In genomic region chr20:33038243-33038642, GRCh38 we compare ENCODE assay signal across 21 cellular contexts. TPM values are rescaled to one million over a fixed set of nuclear protein-coding genes. Genes with fewer than 3 reads are reported as not detected.
DNase-seq lines count a peak whose midpoint lies in the region; ATAC-seq, FAIRE-seq and TF ChIP-seq lines count a peak whose summit lies in the region.
"Had no signal": no experiment of that assay in that cellular context is flagged by ENCODE, and none has a peak within 500 bp of the region (broad histone marks: within the 10 kb centered on the region; RNA-seq: fewer than 3 reads in every experiment).

No MANE protein-coding gene starts in this region.

- no peak for TF ChIP-seq POLR2A in H1 (IDR thresholded peaks at IDR 0.05; ENCODE audit: control extremely low read depth in 1 of 2, low read depth in 2 of 2, low read length in 2 of 2)

- no peak overlapping the region for H4K8ac ChIP-seq in H1 (ENCODE audit: extremely low read depth, insufficient read depth, low read length)

- no peak overlapping the region for H3K4me2 ChIP-seq in H1 (ENCODE audit: insufficient read depth in 1 of 2, low read depth in 2 of 2, low read length in 2 of 2)
- H3K4me2 ChIP-seq: A549 had no signal

- no peak overlapping the region for H3K23ac ChIP-seq in H1 (ENCODE audit: insufficient read length)

- no peak overlapping the region for H3K4me3 ChIP-seq in HEK293 (ENCODE audit: low read depth, low read length)
- H3K4me3 ChIP-seq in H1 (ENCODE audit: extremely low read depth in 1 of 4, insufficient read depth in 2 of 4, low read depth in 3 of 4, low read length in 4 of 4), result no peak overlapping the region
- H3K4me3 ChIP-seq: A549 had no signal

- H2AK5ac ChIP-seq in H1 (ENCODE audit: low read depth, low read length), result no peak overlapping the region

- H3K4me1 Mint-ChIP-seq in activated T-helper 1 cell treated with anti-CD3 and anti-CD28 coated beads, Interleukin-12 subunit alpha, Interleukin-12 subunit beta, Interleukin-2, Interleukin-4 antibody, amounts not matched to agents 30 ng/mL and 10 ng/mL and 1 ng/mL, durations not matched to agents 14 hours and 24 hours and 36 hours (ENCODE audit: low read depth), result no peaks in the 10 kb centered on the region
- H3K4me1 Mint-ChIP-seq: H9 had no signal

- ATAC-seq in GM21723 (IDR thresholded peaks at IDR 0.05; ENCODE audit: unreplicated experiment) (no peak), left colon (no peak)
- ATAC-seq: A549, HCT116 had no signal

- no peak overlapping the region for H4K5ac ChIP-seq in H1 (ENCODE audit: insufficient read length, low read depth, low read length)

- no peaks in the 10 kb centered on the region for H3K36me3 Mint-ChIP-seq in activated T-helper 1 cell treated with anti-CD3 and anti-CD28 coated beads, Interleukin-12 subunit alpha, Interleukin-12 subunit beta, Interleukin-2, Interleukin-4 antibody, amounts not matched to agents 30 ng/mL and 10 ng/mL and 1 ng/mL, durations not matched to agents 14 hours and 24 hours and 36 hours (ENCODE audit: low read depth)
- H3K36me3 Mint-ChIP-seq: CD4-positive, alpha-beta memory T cell had no signal

- H3K4ac ChIP-seq in H1 (replicated peaks; ENCODE audit: insufficient read length, low read depth, low read length), result no peak overlapping the region

- no peak overlapping the region for H2BK15ac ChIP-seq in H1 (ENCODE audit: low read length)

- TF ChIP-seq RAD21 in H1 (IDR thresholded peaks at IDR 0.05 in 1 of 2, conservative IDR thresholded peaks at IDR 0.05 in 1 of 2; ENCODE audit: low read depth in 2 of 2, low read length in 2 of 2), result no peak

- peak overlapping the region; percentile 34 for H3K56ac ChIP-seq in H1 (replicated peaks; ENCODE audit: insufficient read length, low read depth, low read length)

- H3K4me1 ChIP-seq in HEK293 (ENCODE audit: control insufficient read depth, insufficient read depth, low read length), result no peaks in the 10 kb centered on the region
- no peaks in the 10 kb centered on the region for H3K4me1 ChIP-seq in H1 (replicated peaks in 1 of 4; ENCODE audit: control insufficient read depth in 3 of 4, insufficient read depth in 4 of 4, low read length in 3 of 4)
- H3K4me1 ChIP-seq: A549, Caco-2 had no signal

- intact Hi-C loops in activated T-helper 1 cell treated with anti-CD3 and anti-CD28 coated beads, Interleukin-12 subunit alpha, Interleukin-12 subunit beta, Interleukin-2, Interleukin-4 antibody, amounts not matched to agents 30 ng/mL and 10 ng/mL and 1 ng/mL, durations not matched to agents 14 hours and 24 hours and 36 hours (cut with micrococcal nuclease), result no loop called here
- intact Hi-C loops in left colon (cut with DNase I, micrococcal nuclease), result no loop called here

- WGBS in H1 (ENCODE audit: extremely low coverage in 1 of 2, insufficient coverage in 1 of 2, insufficient read length in 1 of 2, insufficient replicate concordance in 2 of 2, low coverage in 1 of 2, low lambda C conversion rate in 2 of 2, missing lambda C conversion rate in 1 of 2), 2 experiments, result 85 to 100% methylated on average over 2 to 4 of the region's 4 CpGs

- no peak overlapping the region for H2AFZ ChIP-seq in H1 (ENCODE audit: low read length)

- no peak overlapping the region for H3K27ac ChIP-seq in HEK293 (ENCODE audit: extremely low read depth, low read depth, low read length)
- no peak overlapping the region for H3K27ac ChIP-seq in H1 (ENCODE audit: low read depth, low read length)
- H3K27ac ChIP-seq: A549 had no signal

- peaks cover 7% of the 10 kb centered on the region; the same call in 1 of the 2 replicates for H3K23me2 ChIP-seq in H1 (ENCODE audit: low read depth, low read length)

- H2BK120ac ChIP-seq in H1 (replicated peaks; ENCODE audit: low read depth, low read length), result no peak overlapping the region

- no peak overlapping the region for H3K14ac ChIP-seq in H1 (ENCODE audit: insufficient read length)

- peaks cover 0 to 3% (median 0%) of the 10 kb centered on the region in 4 experiments; a peak in 1 of 7 replicates for H3K27me3 ChIP-seq in H1 (replicated peaks in 1 of 4; ENCODE audit: control insufficient read depth in 3 of 4, extremely low read depth in 1 of 4, insufficient read depth in 3 of 4, low read length in 3 of 4)

- no peak for TF ChIP-seq EP300 in H1 (IDR thresholded peaks at IDR 0.05; ENCODE audit: borderline replicate concordance in 1 of 2, low read depth in 2 of 2, low read length in 2 of 2)

- H3K4me3 Mint-ChIP-seq in activated T-helper 1 cell treated with anti-CD3 and anti-CD28 coated beads, Interleukin-12 subunit alpha, Interleukin-12 subunit beta, Interleukin-2, Interleukin-4 antibody, amounts not matched to agents 30 ng/mL and 10 ng/mL and 1 ng/mL, durations not matched to agents 14 hours and 24 hours and 36 hours, result no peak overlapping the region
- H3K4me3 Mint-ChIP-seq: CD4-positive, alpha-beta memory T cell; H9; HFFc6 had no signal

- H3K79me1 ChIP-seq in H1 (ENCODE audit: low read depth, low read length), result no peaks in the 10 kb centered on the region

- H3K9me3 Mint-ChIP-seq in activated T-helper 1 cell treated with anti-CD3 and anti-CD28 coated beads, Interleukin-12 subunit alpha, Interleukin-12 subunit beta, Interleukin-2, Interleukin-4 antibody, amounts not matched to agents 30 ng/mL and 10 ng/mL and 1 ng/mL, durations not matched to agents 14 hours and 24 hours and 36 hours, result no peaks in the 10 kb centered on the region
- H3K9me3 Mint-ChIP-seq: HFFc6 had no signal

- CTCF ChIA-PET in HEK293 (lab: Yijun Ruan, JAX) (no interaction called here), H1 (lab: Charles Lee; ENCODE audit: partially characterized antibody) (interaction anchor here (1.4 kb wide), 1 partner anchor 144 kb away, joined by 3 read pairs; no protein-coding TSS in a partner anchor)

- no peak for TF ChIP-seq CTCF in HEK293 (tag by site-specific recombination; IDR thresholded peaks at IDR 0.05)
- no peak for TF ChIP-seq CTCF in H1 (IDR thresholded peaks at IDR 0.05; ENCODE audit: control extremely low read depth in 1 of 3, insufficient read depth in 1 of 3, low read depth in 1 of 3, low read length in 3 of 3)

- H3K27me3 Mint-ChIP-seq in activated T-helper 1 cell treated with anti-CD3 and anti-CD28 coated beads, Interleukin-12 subunit alpha, Interleukin-12 subunit beta, Interleukin-2, Interleukin-4 antibody, amounts not matched to agents 30 ng/mL and 10 ng/mL and 1 ng/mL, durations not matched to agents 14 hours and 24 hours and 36 hours (ENCODE audit: insufficient read depth), result no peaks in the 10 kb centered on the region
- H3K27me3 Mint-ChIP-seq: CD4-positive, alpha-beta memory T cell had no signal

- no peaks in the 10 kb centered on the region for H4K20me1 ChIP-seq in H1 (replicated peaks in 1 of 2; ENCODE audit: control insufficient read depth in 1 of 2, insufficient read depth in 2 of 2, low read length in 2 of 2)

- no peak overlapping the region for H3K18ac ChIP-seq in H1 (ENCODE audit: extremely low read depth, low read length)

- H3K9ac ChIP-seq in H1 (replicated peaks in 1 of 4; ENCODE audit: extremely low read depth in 1 of 4, low read depth in 3 of 4, low read length in 3 of 4), result no peak overlapping the region

- no peaks in the 10 kb centered on the region for H3K36me3 ChIP-seq in HEK293 (ENCODE audit: control insufficient read depth in 2 of 2, insufficient read depth in 1 of 2, low read length in 2 of 2)
- H3K36me3 ChIP-seq in H1 (ENCODE audit: control insufficient read depth in 2 of 4, insufficient read depth in 4 of 4, low read length in 3 of 4), result no peaks in the 10 kb centered on the region

- H2BK12ac ChIP-seq in H1 (ENCODE audit: low read depth, low read length), result no peak overlapping the region

- peak overlapping the region; percentile 11 for H3K27ac Mint-ChIP-seq in activated T-helper 1 cell treated with anti-CD3 and anti-CD28 coated beads, Interleukin-12 subunit alpha, Interleukin-12 subunit beta, Interleukin-2, Interleukin-4 antibody, amounts not matched to agents 30 ng/mL and 10 ng/mL and 1 ng/mL, durations not matched to agents 14 hours and 24 hours and 36 hours
- H3K27ac Mint-ChIP-seq: H9, HFFc6 had no signal

- no peak overlapping the region for H2BK20ac ChIP-seq in H1 (ENCODE audit: low read length)

- no peaks in the 10 kb centered on the region for H3K79me2 ChIP-seq in H1 (ENCODE audit: control insufficient read depth in 1 of 2, insufficient read depth in 2 of 2, low read length in 2 of 2)

- H3K9me3 ChIP-seq in HEK293 (ENCODE audit: control insufficient read depth, insufficient read depth, low read depth, low read length) (no peaks in the 10 kb centered on the region), H1 (ENCODE audit: insufficient read depth in 2 of 2, low read depth in 1 of 2, low read length in 1 of 2) (no peaks in the 10 kb centered on the region)
- H3K9me3 ChIP-seq: A549 had no signal

- H4K91ac ChIP-seq in H1 (replicated peaks; ENCODE audit: insufficient read length, low read length), result no peak overlapping the region

- POLR2A ChIA-PET in HEK293 (lab: Yijun Ruan, JAX) (no interaction called here), H1 (lab: Charles Lee; ENCODE audit: partially characterized antibody) (no interaction called here)

- FAIRE-seq in H1 (lab: Jason Lieb, UNC) (no peak), urothelium cell line (lab: Jason Lieb, UNC) (peak; percentile 30)
- FAIRE-seq: A549, G401.6, GM19239 had no signal

- no peak overlapping the region for H2BK5ac ChIP-seq in H1 (ENCODE audit: low read depth, low read length)

- no peak for DNase-seq in activated T-helper 1 cell treated with anti-CD3 and anti-CD28 coated beads, Interleukin-12 subunit alpha, Interleukin-12 subunit beta, Interleukin-2, Interleukin-4 antibody, amounts not matched to agents 30 ng/mL and 10 ng/mL and 1 ng/mL, durations not matched to agents 14 hours and 24 hours and 36 hours (ENCODE audit: low spot score)
- DNase-seq in H1 (ENCODE audit: low read depth in 1 of 2, low spot score in 2 of 2) (no peak), urothelium cell line (ENCODE audit: low spot score) (no peak), left colon (no peak), COLO829 (ENCODE audit: low spot score) (no peak)
- DNase-seq: 8988T; C1 segment of cervical spinal cord; Caco-2; CD4-positive, alpha-beta memory T cell; DMS153; DND-41; GOT3; H9; HFFc6 had no signal

RNA-seq across cellular contexts. Expression of gene BPIFB6, which starts 6.8 kb away (rescaled TPM):
- total RNA-seq in activated T-helper 1 cell treated with anti-CD3 and anti-CD28 coated beads, Interleukin-12 subunit alpha, Interleukin-12 subunit beta, Interleukin-2, Interleukin-4 antibody, amounts not matched to agents 30 ng/mL and 10 ng/mL and 1 ng/mL, durations not matched to agents 14 hours and 24 hours and 36 hours, result not detected in 2 replicates
- not detected in 2 replicates for total RNA-seq in H1 (2021; fragmentation: NEBNext Ultra II Directional; extraction: Animal tissue kit (Norgen Biotek cat#: 25700))
- polyA plus RNA-seq in H1 (2011; rRNA removed), result not detected in 2 replicates
- not detected for polyA plus RNA-seq in H1 (2011; cell fraction: cytosol; rRNA removed)
- polyA plus RNA-seq in H1 (2011; cell fraction: nucleus; rRNA removed), result not detected
- not detected in 4 replicates for polyA plus RNA-seq in H1 (2012, experiment 1 of 2)
- polyA plus RNA-seq in H1 (2012, experiment 2 of 2), result not detected
- polyA plus RNA-seq in H1 (2013, experiment 1 of 2), result not detected
- polyA plus RNA-seq in H1 (2013, experiment 2 of 2), result not detected
- not detected in 2 replicates for polyA minus RNA-seq in H1 (2011; rRNA and poly(A)+ RNA removed)
- polyA minus RNA-seq in H1 (2011; cell fraction: cytosol; rRNA and poly(A)+ RNA removed), result not detected
- not detected for polyA minus RNA-seq in H1 (2011; cell fraction: nucleus; rRNA and poly(A)+ RNA removed)
- not detected for total RNA-seq in left colon
- total RNA-seq: Caco-2; CD4-positive, alpha-beta memory T cell; H9; HFFc6 had no signal
- polyA plus RNA-seq: A549; BJ; CD4-positive, alpha-beta memory T cell had no signal

RNA-seq across cellular contexts. Expression of gene BPIFB3, which starts 15.5 kb away (rescaled TPM):
- total RNA-seq in activated T-helper 1 cell treated with anti-CD3 and anti-CD28 coated beads, Interleukin-12 subunit alpha, Interleukin-12 subunit beta, Interleukin-2, Interleukin-4 antibody, amounts not matched to agents 30 ng/mL and 10 ng/mL and 1 ng/mL, durations not matched to agents 14 hours and 24 hours and 36 hours, result not detected in 2 replicates
- not detected in 2 replicates for total RNA-seq in H1 (2021; fragmentation: NEBNext Ultra II Directional; extraction: Animal tissue kit (Norgen Biotek cat#: 25700))
- polyA plus RNA-seq in H1 (2011; rRNA removed), result 0.16 TPM in 1 of 2 replicates, not detected in the other
- not detected for polyA plus RNA-seq in H1 (2011; cell fraction: cytosol; rRNA removed)
- polyA plus RNA-seq in H1 (2011; cell fraction: nucleus; rRNA removed), result 0.31 TPM
- polyA plus RNA-seq in H1 (2012, experiment 1 of 2), result not detected in 4 replicates
- not detected for polyA plus RNA-seq in H1 (2012, experiment 2 of 2)
- not detected for polyA plus RNA-seq in H1 (2013, experiment 1 of 2)
- polyA plus RNA-seq in H1 (2013, experiment 2 of 2), result not detected
- polyA minus RNA-seq in H1 (2011; rRNA and poly(A)+ RNA removed), result not detected in 2 replicates
- not detected for polyA minus RNA-seq in H1 (2011; cell fraction: cytosol; rRNA and poly(A)+ RNA removed)
- not detected for polyA minus RNA-seq in H1 (2011; cell fraction: nucleus; rRNA and poly(A)+ RNA removed)
- total RNA-seq in left colon, result not detected
- total RNA-seq: Caco-2; CD4-positive, alpha-beta memory T cell; H9; HFFc6 had no signal
- polyA plus RNA-seq: A549; BJ; CD4-positive, alpha-beta memory T cell had no signal

RNA-seq across cellular contexts. Expression of gene BPIFB2, which starts 30.7 kb away (rescaled TPM):
- total RNA-seq in activated T-helper 1 cell treated with anti-CD3 and anti-CD28 coated beads, Interleukin-12 subunit alpha, Interleukin-12 subunit beta, Interleukin-2, Interleukin-4 antibody, amounts not matched to agents 30 ng/mL and 10 ng/mL and 1 ng/mL, durations not matched to agents 14 hours and 24 hours and 36 hours, result not detected in 2 replicates
- total RNA-seq in H1 (2021; fragmentation: NEBNext Ultra II Directional; extraction: Animal tissue kit (Norgen Biotek cat#: 25700)), result not detected in 2 replicates
- not detected in 2 replicates for polyA plus RNA-seq in H1 (2011; rRNA removed)
- polyA plus RNA-seq in H1 (2011; cell fraction: cytosol; rRNA removed), result 0.62 TPM
- polyA plus RNA-seq in H1 (2011; cell fraction: nucleus; rRNA removed), result not detected
- polyA plus RNA-seq in H1 (2012, experiment 1 of 2), result not detected in 4 replicates
- polyA plus RNA-seq in H1 (2012, experiment 2 of 2), result 0.13 TPM
- not detected for polyA plus RNA-seq in H1 (2013, experiment 1 of 2)
- polyA plus RNA-seq in H1 (2013, experiment 2 of 2), result not detected
- polyA minus RNA-seq in H1 (2011; rRNA and poly(A)+ RNA removed), result 0.15 TPM in 1 of 2 replicates, not detected in the other
- polyA minus RNA-seq in H1 (2011; cell fraction: cytosol; rRNA and poly(A)+ RNA removed), result not detected
- not detected for polyA minus RNA-seq in H1 (2011; cell fraction: nucleus; rRNA and poly(A)+ RNA removed)
- not detected for total RNA-seq in left colon
- total RNA-seq: Caco-2; CD4-positive, alpha-beta memory T cell; H9; HFFc6 had no signal
- polyA plus RNA-seq: A549; BJ; CD4-positive, alpha-beta memory T cell had no signal

RNA-seq across cellular contexts. Expression of gene SUN5, which starts 34.0 kb away (rescaled TPM):
- total RNA-seq in activated T-helper 1 cell treated with anti-CD3 and anti-CD28 coated beads, Interleukin-12 subunit alpha, Interleukin-12 subunit beta, Interleukin-2, Interleukin-4 antibody, amounts not matched to agents 30 ng/mL and 10 ng/mL and 1 ng/mL, durations not matched to agents 14 hours and 24 hours and 36 hours, result not detected in 2 replicates
- not detected in 2 replicates for total RNA-seq in H1 (2021; fragmentation: NEBNext Ultra II Directional; extraction: Animal tissue kit (Norgen Biotek cat#: 25700))
- not detected in 2 replicates for polyA plus RNA-seq in H1 (2011; rRNA removed)
- not detected for polyA plus RNA-seq in H1 (2011; cell fraction: cytosol; rRNA removed)
- not detected for polyA plus RNA-seq in H1 (2011; cell fraction: nucleus; rRNA removed)
- polyA plus RNA-seq in H1 (2012, experiment 1 of 2), result not detected in 4 replicates
- polyA plus RNA-seq in H1 (2012, experiment 2 of 2), result not detected
- not detected for polyA plus RNA-seq in H1 (2013, experiment 1 of 2)
- not detected for polyA plus RNA-seq in H1 (2013, experiment 2 of 2)
- polyA minus RNA-seq in H1 (2011; rRNA and poly(A)+ RNA removed), result not detected in 2 replicates
- not detected for polyA minus RNA-seq in H1 (2011; cell fraction: cytosol; rRNA and poly(A)+ RNA removed)
- polyA minus RNA-seq in H1 (2011; cell fraction: nucleus; rRNA and poly(A)+ RNA removed), result not detected
- total RNA-seq in left colon, result not detected
- total RNA-seq: Caco-2; CD4-positive, alpha-beta memory T cell; H9; HFFc6 had no signal
- polyA plus RNA-seq: A549; BJ; CD4-positive, alpha-beta memory T cell had no signal

RNA-seq across cellular contexts. Expression of gene BPIFB4, which starts 41.2 kb away (rescaled TPM):
- not detected in 2 replicates for total RNA-seq in activated T-helper 1 cell treated with anti-CD3 and anti-CD28 coated beads, Interleukin-12 subunit alpha, Interleukin-12 subunit beta, Interleukin-2, Interleukin-4 antibody, amounts not matched to agents 30 ng/mL and 10 ng/mL and 1 ng/mL, durations not matched to agents 14 hours and 24 hours and 36 hours
- not detected in 2 replicates for total RNA-seq in H1 (2021; fragmentation: NEBNext Ultra II Directional; extraction: Animal tissue kit (Norgen Biotek cat#: 25700))
- polyA plus RNA-seq in H1 (2011; rRNA removed), result 0.17 TPM in 1 of 2 replicates, not detected in the other
- polyA plus RNA-seq in H1 (2011; cell fraction: cytosol; rRNA removed), result not detected
- 0.31 TPM for polyA plus RNA-seq in H1 (2011; cell fraction: nucleus; rRNA removed)
- 0.11 TPM in 1 of 4 replicates, not detected in the others for polyA plus RNA-seq in H1 (2012, experiment 1 of 2)
- polyA plus RNA-seq in H1 (2012, experiment 2 of 2), result not detected
- not detected for polyA plus RNA-seq in H1 (2013, experiment 1 of 2)
- 0.11 TPM for polyA plus RNA-seq in H1 (2013, experiment 2 of 2)
- polyA minus RNA-seq in H1 (2011; rRNA and poly(A)+ RNA removed), result not detected in 2 replicates
- polyA minus RNA-seq in H1 (2011; cell fraction: cytosol; rRNA and poly(A)+ RNA removed), result not detected
- polyA minus RNA-seq in H1 (2011; cell fraction: nucleus; rRNA and poly(A)+ RNA removed), result not detected
- not detected for total RNA-seq in left colon
- total RNA-seq: Caco-2; CD4-positive, alpha-beta memory T cell; H9; HFFc6 had no signal
- polyA plus RNA-seq: A549; BJ; CD4-positive, alpha-beta memory T cell had no signal
